In the genomic region with DNA sequence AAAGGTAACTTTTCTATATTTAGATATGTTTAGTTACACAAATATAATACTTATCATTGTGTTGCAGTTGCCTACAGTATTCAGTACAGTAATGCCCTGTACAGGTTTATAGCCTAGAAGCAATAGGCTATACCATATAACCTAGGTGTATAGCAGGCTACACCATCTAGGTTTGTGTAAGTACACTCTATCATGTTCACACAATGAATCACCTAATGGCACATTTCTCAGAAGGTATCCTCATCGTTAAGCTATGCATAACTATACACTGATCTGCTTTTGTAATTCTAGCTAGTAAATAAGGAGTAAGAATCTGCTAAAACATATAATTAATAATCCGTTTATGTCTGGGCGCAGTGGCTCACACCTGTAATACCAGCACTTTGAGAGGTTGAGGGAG, we compare ENCODE assay signal across 28 cellular contexts.
"Had no signal": no experiment of that assay in that cellular context is flagged by ENCODE, and none has a peak within 500 bp of the region (broad histone marks: within the 10 kb centered on the region; RNA-seq: fewer than 3 reads in every experiment).

No MANE protein-coding gene starts in this region.

- H3K36me3 ChIP-seq: colonic mucosa, gastrocnemius medialis, gastroesophageal sphincter had no signal

- H3K27ac ChIP-seq: colonic mucosa, coronary artery, dorsolateral prefrontal cortex, epithelial cell of prostate, esophagus muscularis mucosa, esophagus squamous epithelium, foreskin keratinocyte, gastrocnemius medialis, gastroesophageal sphincter had no signal

- DNase-seq: colonic mucosa; cortex of kidney; dermis blood vessel endothelial cell; dorsolateral prefrontal cortex; effector CD4-positive, alpha-beta T cell; effector CD8-positive, alpha-beta T cell; effector memory CD4-positive, alpha-beta T cell; effector memory CD8-positive, alpha-beta T cell; endodermal cell; erythroblast; esophagus squamous epithelium; foreskin fibroblast; foreskin keratinocyte; foreskin melanocyte; gastrocnemius medialis; glutamatergic neuron; head of caudate nucleus; heart left ventricle; heart right ventricle had no signal

- H3K4me3 ChIP-seq: colonic mucosa, coronary artery, dorsolateral prefrontal cortex, esophagus muscularis mucosa, esophagus squamous epithelium, gastrocnemius medialis, gastroesophageal sphincter, heart left ventricle, heart right ventricle had no signal

- FAIRE-seq: colon, endometrium, endothelial cell of umbilical vein, frontal cortex had no signal

- ATAC-seq: effector memory CD8-positive, alpha-beta T cell; esophagus mucosa; foreskin keratinocyte; gastrocnemius medialis; gastroesophageal sphincter; heart left ventricle; heart right ventricle had no signal

- H3K9me3 ChIP-seq: colonic mucosa, esophagus muscularis mucosa, esophagus squamous epithelium, gastrocnemius medialis, gastroesophageal sphincter, heart left ventricle, heart right ventricle had no signal

- H3K27me3 ChIP-seq: colonic mucosa, dorsolateral prefrontal cortex, esophagus muscularis mucosa, esophagus squamous epithelium, foreskin keratinocyte, gastrocnemius medialis, gastroesophageal sphincter, heart left ventricle, heart right ventricle had no signal

- H3K4me1 ChIP-seq: colonic mucosa, esophagus squamous epithelium, foreskin keratinocyte had no signal
